9 cellular contexts compared by ENCODE assay signal in the genomic region with DNA sequence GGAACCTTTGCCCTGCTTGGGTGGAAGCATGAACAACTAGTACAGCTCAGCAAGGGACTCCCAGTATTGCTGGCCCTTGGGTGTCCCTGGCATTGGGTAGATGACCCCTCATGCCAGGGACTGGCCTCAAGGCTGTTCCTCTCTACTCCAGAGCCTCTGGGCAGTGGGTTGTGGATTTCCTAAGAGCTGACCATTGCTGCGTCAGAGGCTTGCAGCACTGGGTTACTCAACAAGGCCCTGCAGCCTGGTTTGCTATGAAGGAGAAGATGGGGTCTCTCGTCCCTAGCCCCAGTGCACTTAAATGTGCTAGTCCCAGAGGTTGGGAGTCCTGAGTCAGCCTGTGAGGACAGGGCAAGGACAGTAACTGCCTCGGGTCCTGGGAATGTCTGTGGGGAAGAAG. TPM values are rescaled to one million over a fixed set of nuclear protein-coding genes. Genes with fewer than 3 reads are reported as not detected.
DNase-seq lines count a peak whose midpoint lies in the region; ATAC-seq lines count a peak whose summit lies in the region.
"Had no signal": no experiment of that assay in that cellular context is flagged by ENCODE, and none has a peak within 500 bp of the region (broad histone marks: within the 10 kb centered on the region; RNA-seq: fewer than 3 reads in every experiment).

No MANE protein-coding gene starts in this region.

- H3K27ac Mint-ChIP-seq in IgD-negative memory B cell (peak overlapping the region; percentile 79 to 99 (median 94)), immature natural killer cell (peak overlapping the region; percentile 90 to 98 (median 96))
- peak overlapping the region; percentile 93 for H3K27ac Mint-ChIP-seq in activated naive CD8-positive, alpha-beta T cell treated with anti-CD3 and anti-CD28 coated beads for 36 hours
- peak overlapping the region in 1 of 2 donors; percentile 77 for H3K27ac Mint-ChIP-seq in stimulated activated naive CD8-positive, alpha-beta T cell treated with anti-CD3 and anti-CD28 coated beads, Interleukin-15, amount 100 ng/mL, for 72 hours

- H3K4me1 Mint-ChIP-seq in IgD-negative memory B cell (peaks cover 57 to 68% (median 60%) of the 10 kb centered on the region in 3 donors), immature natural killer cell (peaks cover 85 to 88% of the 10 kb centered on the region in 2 donors)
- H3K4me1 Mint-ChIP-seq in activated naive CD8-positive, alpha-beta T cell treated with anti-CD3 and anti-CD28 coated beads for 36 hours: peaks cover 77% of the 10 kb centered on the region
- H3K4me1 Mint-ChIP-seq in stimulated activated naive CD8-positive, alpha-beta T cell treated with anti-CD3 and anti-CD28 coated beads, Interleukin-15, amount 100 ng/mL, for 72 hours: peaks cover 86% of the 10 kb centered on the region

- no peak for DNase-seq in activated naive CD8-positive, alpha-beta T cell treated with anti-CD3 and anti-CD28 coated beads for 36 hours
- DNase-seq in immature natural killer cell (no peak), COLO829 (ENCODE audit: low spot score) (no peak), activated gamma-delta T cell treated with Interleukin-2 at 50 U/mL for 16 hours (no peak), NCI-H1105 treated with DMSO at 0.1 percent for 48 hours (lab: John Stamatoyannopoulos, UW) (no peak)
- no peak for DNase-seq in stimulated activated naive CD8-positive, alpha-beta T cell treated with anti-CD3 and anti-CD28 coated beads, Interleukin-15, amount 100 ng/mL, for 72 hours

- H3K27me3 Mint-ChIP-seq in IgD-negative memory B cell: no peaks in the 10 kb centered on the region
- no peaks in the 10 kb centered on the region for H3K27me3 Mint-ChIP-seq in activated naive CD8-positive, alpha-beta T cell treated with anti-CD3 and anti-CD28 coated beads for 36 hours
- H3K27me3 Mint-ChIP-seq in immature natural killer cell (ENCODE audit: low read depth in 3 of 3): peaks cover 0 to 13% (median 9%) of the 10 kb centered on the region in 3 donors
- H3K27me3 Mint-ChIP-seq in stimulated activated naive CD8-positive, alpha-beta T cell treated with anti-CD3 and anti-CD28 coated beads, Interleukin-15, amount 100 ng/mL, for 72 hours: no peaks in the 10 kb centered on the region

- no peaks in the 10 kb centered on the region for H3K9me3 Mint-ChIP-seq in IgD-negative memory B cell
- H3K9me3 Mint-ChIP-seq in activated naive CD8-positive, alpha-beta T cell treated with anti-CD3 and anti-CD28 coated beads for 36 hours: no peaks in the 10 kb centered on the region
- no peaks in the 10 kb centered on the region for H3K9me3 Mint-ChIP-seq in immature natural killer cell
- no peaks in the 10 kb centered on the region for H3K9me3 Mint-ChIP-seq in stimulated activated naive CD8-positive, alpha-beta T cell treated with anti-CD3 and anti-CD28 coated beads, Interleukin-15, amount 100 ng/mL, for 72 hours

- ATAC-seq in stimulated activated naive CD8-positive, alpha-beta T cell treated with anti-CD3 and anti-CD28 coated beads, Interleukin-15, amount 100 ng/mL, for 72 hours: no peak
- ATAC-seq in GM19397 (IDR thresholded peaks at IDR 0.05; ENCODE audit: unreplicated experiment): no peak

- H3K36me3 Mint-ChIP-seq in IgD-negative memory B cell (peaks cover 10% of the 10 kb centered on the region), immature natural killer cell (peaks cover 0 to 10% (median 6%) of the 10 kb centered on the region in 3 donors)
- peaks cover 23% of the 10 kb centered on the region for H3K36me3 Mint-ChIP-seq in activated naive CD8-positive, alpha-beta T cell treated with anti-CD3 and anti-CD28 coated beads for 36 hours

- peak overlapping the region; percentile 56 to 89 (median 76) for H3K4me3 Mint-ChIP-seq in IgD-negative memory B cell
- peak overlapping the region; percentile 81 for H3K4me3 Mint-ChIP-seq in activated naive CD8-positive, alpha-beta T cell treated with anti-CD3 and anti-CD28 coated beads for 36 hours
- peak overlapping the region; percentile 91 to 94 (median 92) for H3K4me3 Mint-ChIP-seq in immature natural killer cell
- H3K4me3 Mint-ChIP-seq in stimulated activated naive CD8-positive, alpha-beta T cell treated with anti-CD3 and anti-CD28 coated beads, Interleukin-15, amount 100 ng/mL, for 72 hours: peak overlapping the region; percentile 80 to 83

RNA-seq across cellular contexts. Expression of gene VSIR, which starts 2.5 kb away (rescaled TPM):
- polyA plus RNA-seq in IgD-negative memory B cell: 73.6 TPM
- 10 to 100 TPM; 41.4 to 47.3 TPM for total RNA-seq in activated naive CD8-positive, alpha-beta T cell treated with anti-CD3 and anti-CD28 coated beads for 36 hours
- polyA plus RNA-seq in immature natural killer cell: 100 to 1,000 TPM; 183 to 376 (median 274) TPM

RNA-seq across cellular contexts. Expression of gene C10orf105, which starts 51.2 kb away (rescaled TPM):
- not detected for polyA plus RNA-seq in IgD-negative memory B cell
- under 1 TPM; 0.24 to 0.41 TPM for total RNA-seq in activated naive CD8-positive, alpha-beta T cell treated with anti-CD3 and anti-CD28 coated beads for 36 hours
- under 1 TPM in 2 of 3 donors, not detected in 1; 0.09 to 0.11 TPM for polyA plus RNA-seq in immature natural killer cell
- total RNA-seq: kidney epithelial cell had no signal
